In genomic region chr2:28387082-28387960, GRCh38 we compare ENCODE assay signal across 14 cellular contexts. TPM values are rescaled to one million over a fixed set of nuclear protein-coding genes. Genes with fewer than 3 reads are reported as not detected.
DNase-seq lines count a peak whose midpoint lies in the region; ATAC-seq and TF ChIP-seq lines count a peak whose summit lies in the region.
"Had no signal": no experiment of that assay in that cellular context is flagged by ENCODE, and none has a peak within 500 bp of the region (broad histone marks: within the 10 kb centered on the region; RNA-seq: fewer than 3 reads in every experiment).

No MANE protein-coding gene starts in this region.

- peak; percentile 61 for DNase-seq in GM23248
- peak; percentile 72 for DNase-seq in RPMI7951 (ENCODE audit: low read depth)
- DNase-seq in cardiac fibroblast (ENCODE audit: low read depth in 2 of 2) = peak; percentile 76 to 78
- DNase-seq in renal cortical epithelial cell (ENCODE audit: low read depth) = peak; percentile 55
- DNase-seq in MG63 = no peak
- DNase-seq in GDM1 (lab: John Stamatoyannopoulos, UW) = no peak
- DNase-seq: activated CD4-positive, CD25-positive, alpha-beta regulatory T cell treated with anti-CD3 and anti-CD28 coated beads, Interleukin-2, amount 50 U/mL, for 72 hours; CD4-positive, CD25-positive, alpha-beta regulatory T cell; erythroblast; hippocampal formation; left ventricle myocardium inferior had no signal

- peaks cover 29% of the 10 kb centered on the region for H3K4me1 ChIP-seq in GM23248 (ENCODE audit: insufficient read depth)

- no peak overlapping the region for H3K4me3 ChIP-seq in GM23248
- H3K4me3 ChIP-seq in cardiac fibroblast (replicated peaks in 1 of 2; ENCODE audit: low read depth in 2 of 2, low read length in 2 of 2) = no peak overlapping the region
- H3K4me3 ChIP-seq in MG63 = no peak overlapping the region
- H3K4me3 ChIP-seq: cardiac muscle cell, left ventricle myocardium inferior, right lobe of liver had no signal

- TF ChIP-seq CTCF in cardiac fibroblast (IDR thresholded peaks at IDR 0.05; ENCODE audit: low read depth, low read length) = no peak

- no peaks in the 10 kb centered on the region for H3K36me3 ChIP-seq in GM23248 (ENCODE audit: low read depth)
- H3K36me3 ChIP-seq in MG63 = no peaks in the 10 kb centered on the region
- H3K36me3 ChIP-seq: cardiac muscle cell, left ventricle myocardium inferior, right lobe of liver had no signal

- no peak overlapping the region for H3K27ac ChIP-seq in GM23248
- H3K27ac ChIP-seq: cardiac muscle cell, left ventricle myocardium inferior, right lobe of liver had no signal

- in situ Hi-C loops in GM23248 (cut with MboI) = no loop called here

- ATAC-seq in HG03097 (IDR thresholded peaks at IDR 0.05; ENCODE audit: low FRiP score, unreplicated experiment) = no peak
- ATAC-seq: right lobe of liver had no signal

- WGBS in GM23248 (ENCODE audit: low coverage in 1 of 2, low lambda C conversion rate in 2 of 2, missing lambda C conversion rate in 2 of 2), 2 experiments = 51 to 53% methylated on average over 6 of the region's 6 CpGs

- no peaks in the 10 kb centered on the region for H4K20me1 ChIP-seq in GM23248 (ENCODE audit: insufficient read depth)

- H3K79me2 ChIP-seq in GM23248 (ENCODE audit: insufficient read depth) = no peaks in the 10 kb centered on the region

- H3K27me3 ChIP-seq in GM23248 (replicated peaks; ENCODE audit: insufficient read depth) (no peaks in the 10 kb centered on the region), MG63 (no peaks in the 10 kb centered on the region)
- H3K27me3 ChIP-seq: cardiac muscle cell, right lobe of liver had no signal

- H3K9me3 ChIP-seq in GM23248 (ENCODE audit: low read depth) (no peaks in the 10 kb centered on the region), MG63 (no peaks in the 10 kb centered on the region)
- H3K9me3 ChIP-seq: left ventricle myocardium inferior, right lobe of liver had no signal

- peaks cover 25% of the 10 kb centered on the region for H3F3A ChIP-seq in GM23248 (ENCODE audit: insufficient read depth)

- H3K4me2 ChIP-seq in GM23248 (ENCODE audit: unreplicated experiment) = no peak overlapping the region

- no peak overlapping the region for H3K9ac ChIP-seq in GM23248

- H2AFZ ChIP-seq in GM23248 = no peak overlapping the region

- H3K9me2 ChIP-seq in GM23248 (ENCODE audit: insufficient read depth) = no peaks in the 10 kb centered on the region

RNA-seq across cellular contexts. Expression of gene FOSL2, which starts 5.3 kb away (rescaled TPM):
- total RNA-seq in GM23248 (2014; rRNA removed; shearing (Covaris generic)) = 78.0 and 83.5 TPM in 2 replicates
- 42.4 and 45.0 TPM in 2 replicates for polyA plus RNA-seq in GM23248 (2016; fragmentation: Nextera tagmentation; extraction: Ambion mirVana)
- total RNA-seq in RPMI7951 (2014; rRNA removed; shearing (Covaris generic)) = 44.5 and 44.8 TPM in 2 replicates
- 128 and 349 TPM in 2 replicates for total RNA-seq in renal cortical epithelial cell
- 32.7 and 46.9 TPM in 2 replicates for total RNA-seq in MG63 (2014; rRNA removed; shearing (Covaris generic); ENCODE audit: low replicate concordance)

Comparison
In these comparisons a context has a peak if more than half of its experiments do, and no peak if none do; other contexts are left out.
1. DNase-seq: peak in GM23248 (single experiment), RPMI7951 (single experiment), cardiac fibroblast (2 of 2) and renal cortical epithelial cell (single experiment); none in MG63 (single experiment) and GDM1 (single experiment).